1 cellular context compared by ENCODE assay signal in genomic region chr16:86638642-86639041, GRCh38.
TF ChIP-seq lines count a peak whose summit lies in the region.

No MANE protein-coding gene starts in this region.

TF ChIP-seq in IMR-90, 13 proteins besides CTCF, POLR2A, EP300 and RAD21 (continued from another document):
- TF ChIP-seq USF2 (IDR thresholded peaks at IDR 0.05; ENCODE audit: low read depth, low read length) (no peak), BHLHE40 (IDR thresholded peaks at IDR 0.05; ENCODE audit: low read depth, low read length) (no peak)
